Comparison of ENCODE assay signal across 22 cellular contexts in the genomic region with DNA sequence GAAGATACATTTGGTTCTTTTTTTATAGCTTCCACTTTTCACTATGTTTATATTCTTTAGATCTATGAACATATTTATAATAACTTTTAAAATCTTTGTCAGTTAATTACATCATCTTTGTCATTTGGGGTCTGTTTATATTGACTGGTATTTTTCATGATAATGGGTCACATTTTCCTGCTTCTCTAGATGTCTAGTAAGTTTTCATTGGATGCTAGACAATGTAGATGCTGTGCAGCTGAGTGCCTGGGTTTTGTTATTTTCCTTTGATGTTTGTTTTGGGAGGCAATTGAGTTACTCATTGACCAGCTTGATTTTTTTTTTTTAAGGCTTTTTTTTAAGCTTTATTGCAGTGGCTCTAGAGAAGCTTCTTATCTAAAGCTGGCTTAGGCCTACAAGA. TPM values are rescaled to one million over a fixed set of nuclear protein-coding genes. Genes with fewer than 3 reads are reported as not detected.
A peak's percentile ranks its signal among the peaks of the same experiment; 100 is the strongest.
DNase-seq lines count a peak whose midpoint lies in the region; ATAC-seq and TF ChIP-seq lines count a peak whose summit lies in the region.
"Had no signal": no experiment of that assay in that cellular context is flagged by ENCODE, and none has a peak within 500 bp of the region (broad histone marks: within the 10 kb centered on the region; RNA-seq: fewer than 3 reads in every experiment).

No MANE protein-coding gene starts in this region.

- H3K27me3 ChIP-seq in Caco-2 (replicated peaks; ENCODE audit: control insufficient read depth, insufficient read depth, low read length), result no peaks in the 10 kb centered on the region
- H3K27me3 ChIP-seq: BE2C; BLaER1 treated with 17β-estradiol and CSF1 and Interleukin-3, amounts not matched to agents 10 nM and 100 nM had no signal

- peaks cover 19% of the 10 kb centered on the region for H3K4me1 ChIP-seq in Caco-2
- H3K4me1 ChIP-seq: BE2C had no signal

- POLR2A ChIA-PET in Caco-2 (lab: Charles Lee), result interaction anchor here (0.7 kb wide), 1 partner anchor 49 kb away, joined by 3 read pairs; no protein-coding TSS in a partner anchor

- peak overlapping the region; percentile 77 for H3K27ac Mint-ChIP-seq in Caco-2 (ENCODE audit: unreplicated experiment)
- H3K27ac Mint-ChIP-seq: CD4-positive, alpha-beta T cell; GM23338; H9; HFFc6 had no signal

- H3K27me3 Mint-ChIP-seq in Caco-2 (ENCODE audit: insufficient read depth, unreplicated experiment), result no peaks in the 10 kb centered on the region
- no peaks in the 10 kb centered on the region for H3K27me3 Mint-ChIP-seq in activated T-cell treated with anti-CD3 and anti-CD28 coated beads, Interleukin-2, amount 50 U/mL, for 4 hours (ENCODE audit: low read depth)
- H3K27me3 Mint-ChIP-seq: CD4-positive, alpha-beta T cell had no signal

- no peaks in the 10 kb centered on the region for H3K36me3 ChIP-seq in Caco-2 (ENCODE audit: control insufficient read depth, insufficient read depth, low read length)
- H3K36me3 ChIP-seq: BE2C had no signal

- H3K4me3 ChIP-seq in Caco-2 (ENCODE audit: low read depth, low read length), result no peak overlapping the region
- H3K4me3 ChIP-seq: A549; BLaER1 treated with 17β-estradiol and CSF1 and Interleukin-3, amounts not matched to agents 10 nM and 100 nM; GM23338 had no signal

- intact Hi-C loops in Caco-2 (cut with micrococcal nuclease; ENCODE audit: unreplicated experiment), result no loop called here

- H3K9me3 ChIP-seq in Caco-2, result peaks cover 29% of the 10 kb centered on the region
- H3K9me3 ChIP-seq: BE2C had no signal

- peaks cover 20% of the 10 kb centered on the region for H3K36me3 Mint-ChIP-seq in Caco-2 (ENCODE audit: insufficient read depth, unreplicated experiment)
- H3K36me3 Mint-ChIP-seq in activated T-cell treated with anti-CD3 and anti-CD28 coated beads, Interleukin-2, amount 50 U/mL, for 4 hours (ENCODE audit: insufficient read depth), result no peaks in the 10 kb centered on the region

- no TSS peak for BruUV-seq in Caco-2 (replicated peaks; lab: Mats Ljungman, UMichigan)

- DNase-seq in Caco-2 (peak in 1 of 2 experiments; percentile 40), DMS53 (lab: John Stamatoyannopoulos, UW) (peak; percentile 87), HuH-7 (ENCODE audit: low spot score) (peak; percentile 27)
- no peak for DNase-seq in activated T-cell treated with anti-CD3 and anti-CD28 coated beads, Interleukin-2, amount 50 U/mL, for 4 hours
- DNase-seq: 8988T; ACHN; AML-193; BE2C; CD4-positive, alpha-beta T cell; CD8-positive, alpha-beta memory T cell; DMS153; DMS79 treated with DMSO at 0.1 percent for 48 hours; GF-D8; H9; HFFc6 had no signal

- peaks cover 26% of the 10 kb centered on the region for H3K4me1 Mint-ChIP-seq in Caco-2 (ENCODE audit: low read depth, unreplicated experiment)
- peaks cover 17% of the 10 kb centered on the region for H3K4me1 Mint-ChIP-seq in activated T-cell treated with anti-CD3 and anti-CD28 coated beads, Interleukin-2, amount 50 U/mL, for 4 hours (ENCODE audit: low read depth)

- CTCF ChIA-PET in Caco-2 (lab: Charles Lee), result interaction anchor here (0.6 kb wide), 1 partner anchor 25 kb away, joined by 3 read pairs; no protein-coding TSS in a partner anchor

- ATAC-seq in HG03378 (IDR thresholded peaks at IDR 0.05; ENCODE audit: unreplicated experiment), result no peak
- no peak for ATAC-seq in activated T-cell treated with anti-CD3 and anti-CD28 coated beads, Interleukin-2, amount 50 U/mL, for 4 hours
- no peak for ATAC-seq in HG03565 (IDR thresholded peaks at IDR 0.05; ENCODE audit: unreplicated experiment)
- ATAC-seq: A549, GM23338, HCT116 had no signal

- peaks cover 30% of the 10 kb centered on the region for H3K9me3 Mint-ChIP-seq in Caco-2 (ENCODE audit: unreplicated experiment)
- peaks cover 9% of the 10 kb centered on the region for H3K9me3 Mint-ChIP-seq in activated T-cell treated with anti-CD3 and anti-CD28 coated beads, Interleukin-2, amount 50 U/mL, for 4 hours

- H3K4me3 Mint-ChIP-seq in Caco-2 (ENCODE audit: unreplicated experiment), result no peak overlapping the region
- H3K4me3 Mint-ChIP-seq in activated T-cell treated with anti-CD3 and anti-CD28 coated beads, Interleukin-2, amount 50 U/mL, for 4 hours, result no peak overlapping the region
- H3K4me3 Mint-ChIP-seq: CD14-positive monocyte; CD4-positive, alpha-beta T cell; CD8-positive, alpha-beta memory T cell; GM23338; H9; HFFc6 had no signal

- TF ChIP-seq CTCF in Caco-2 (IDR thresholded peaks at IDR 0.05; ENCODE audit: insufficient read depth in 1 of 2, low read depth in 1 of 2, low read length in 1 of 2, severe bottlenecking in 1 of 2, unreplicated experiment in 1 of 2), result no peak

RNA-seq across cellular contexts. Expression of a gene that starts 4.9 kb away (rescaled TPM):
- total RNA-seq in Caco-2 (2022), result 1.8 TPM in 1 of 2 replicates, not detected in the other
- total RNA-seq in activated T-cell treated with anti-CD3 and anti-CD28 coated beads, Interleukin-2, amount 50 U/mL, for 4 hours, result 1 to 10 TPM in 2 of 3 donors, not detected in 1; 1.1 to 1.5 TPM
